ENCODE assay signal across 15 cellular contexts in genomic region chrX:2483398-2483797, GRCh38.
"Had no signal": no experiment of that assay in that cellular context is flagged by ENCODE, and none has a peak within 500 bp of the region (broad histone marks: within the 10 kb centered on the region; RNA-seq: fewer than 3 reads in every experiment).

No MANE protein-coding gene starts in this region.

- H3K4me1 Mint-ChIP-seq: activated B cell treated with CpG ODN at 0.5 μM for 24 hours had no signal

- H3K9me3 Mint-ChIP-seq: activated B cell treated with CpG ODN at 0.5 μM for 24 hours had no signal

- H3K27me3 Mint-ChIP-seq: activated B cell treated with CpG ODN at 0.5 μM for 24 hours; activated naive CD8-positive, alpha-beta T cell; T-helper 17 cell had no signal

- DNase-seq: activated B cell treated with CpG ODN at 0.5 μM for 24 hours; activated CD4-positive, alpha-beta T cell treated with anti-CD3 and anti-CD28 coated beads for 48 hours; activated CD8-positive, alpha-beta memory T cell treated with anti-CD3 and anti-CD28 coated beads, Interleukin-2, amount 50 U/mL, for 4 hours; activated CD8-positive, alpha-beta T cell treated with anti-CD3 and anti-CD28 coated beads, Interleukin-2, amount 10 ng/mL, durations not matched to agents 7 days and 5 days; activated gamma-delta T cell treated with Interleukin-2 at 50 U/mL for 16 hours; activated T-cell treated with anti-CD3 and anti-CD28 coated beads, Interleukin-2, amount 50 U/mL, for 48 hours; amniotic stem cell; central memory CD4-positive, alpha-beta T cell; mesendoderm; ovary; stimulated activated CD4-positive, alpha-beta T cell treated with anti-CD3 and anti-CD28 coated beads, Interleukin-4, amount 100 ng/mL, for 1 hour; stimulated activated naive CD4-positive, alpha-beta T cell; T-helper 17 cell had no signal

- H3K4me3 Mint-ChIP-seq: activated B cell treated with CpG ODN at 0.5 μM for 24 hours; activated CD8-positive, alpha-beta T cell treated with anti-CD3 and anti-CD28 coated beads, Interleukin-2, amount 10 ng/mL, durations not matched to agents 7 days and 5 days; activated naive CD8-positive, alpha-beta T cell; T-helper 17 cell had no signal

- ATAC-seq: activated CD8-positive, alpha-beta T cell treated with anti-CD3 and anti-CD28 coated beads, Interleukin-2, amount 10 ng/mL, durations not matched to agents 7 days and 5 days; esophagus mucosa; T-helper 17 cell had no signal

- H3K27ac Mint-ChIP-seq: activated B cell treated with CpG ODN at 0.5 μM for 24 hours; activated CD8-positive, alpha-beta T cell treated with anti-CD3 and anti-CD28 coated beads, Interleukin-2, amount 10 ng/mL, durations not matched to agents 7 days and 5 days; activated naive CD8-positive, alpha-beta T cell; T-helper 17 cell had no signal
